2 cellular contexts compared by ENCODE assay signal in the genomic region with DNA sequence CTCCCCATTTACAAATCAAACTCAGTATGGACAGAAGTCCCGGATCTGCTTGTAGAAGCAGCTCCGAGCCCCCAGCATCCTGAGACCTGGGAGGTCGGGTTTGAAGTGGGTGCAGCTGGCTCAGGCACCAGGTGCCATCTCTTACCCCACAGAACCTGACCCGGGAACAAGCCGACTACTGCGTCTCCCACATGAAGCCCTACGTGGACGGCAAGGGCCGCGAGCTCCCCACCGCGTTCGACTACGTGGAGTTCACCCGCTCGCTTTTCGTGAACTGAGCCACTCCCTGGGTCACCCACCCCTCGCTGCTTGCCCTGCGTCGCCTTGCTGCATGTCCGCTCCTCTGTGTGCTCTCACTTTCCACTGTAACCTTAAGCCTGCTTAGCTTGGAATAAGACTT.
TF ChIP-seq lines count a peak whose summit lies in the region.

No MANE protein-coding gene starts in this region.

TF ChIP-seq in HCT116, 20 proteins besides CTCF, POLR2A, EP300 and RAD21:
- TF ChIP-seq EZH2phosphoT487 (IDR thresholded peaks at IDR 0.05; ENCODE audit: borderline replicate concordance), result no peak
- TF ChIP-seq POLR2AphosphoS5 (IDR thresholded peaks at IDR 0.05; ENCODE audit: low read depth, low read length), result 0 out of 2 replicates have a peak, but pooled peaks have one; percentile 22
TF ChIP-seq in HCT116: peak in this region for 1.

TF ChIP-seq in GM12878, 131 proteins besides CTCF, POLR2A, EP300 and RAD21:
- no peak for TF ChIP-seq SRF (IDR thresholded peaks at IDR 0.05; ENCODE audit: low read depth in 2 of 2, low read length in 2 of 2)
- TF ChIP-seq, protein P1, sequence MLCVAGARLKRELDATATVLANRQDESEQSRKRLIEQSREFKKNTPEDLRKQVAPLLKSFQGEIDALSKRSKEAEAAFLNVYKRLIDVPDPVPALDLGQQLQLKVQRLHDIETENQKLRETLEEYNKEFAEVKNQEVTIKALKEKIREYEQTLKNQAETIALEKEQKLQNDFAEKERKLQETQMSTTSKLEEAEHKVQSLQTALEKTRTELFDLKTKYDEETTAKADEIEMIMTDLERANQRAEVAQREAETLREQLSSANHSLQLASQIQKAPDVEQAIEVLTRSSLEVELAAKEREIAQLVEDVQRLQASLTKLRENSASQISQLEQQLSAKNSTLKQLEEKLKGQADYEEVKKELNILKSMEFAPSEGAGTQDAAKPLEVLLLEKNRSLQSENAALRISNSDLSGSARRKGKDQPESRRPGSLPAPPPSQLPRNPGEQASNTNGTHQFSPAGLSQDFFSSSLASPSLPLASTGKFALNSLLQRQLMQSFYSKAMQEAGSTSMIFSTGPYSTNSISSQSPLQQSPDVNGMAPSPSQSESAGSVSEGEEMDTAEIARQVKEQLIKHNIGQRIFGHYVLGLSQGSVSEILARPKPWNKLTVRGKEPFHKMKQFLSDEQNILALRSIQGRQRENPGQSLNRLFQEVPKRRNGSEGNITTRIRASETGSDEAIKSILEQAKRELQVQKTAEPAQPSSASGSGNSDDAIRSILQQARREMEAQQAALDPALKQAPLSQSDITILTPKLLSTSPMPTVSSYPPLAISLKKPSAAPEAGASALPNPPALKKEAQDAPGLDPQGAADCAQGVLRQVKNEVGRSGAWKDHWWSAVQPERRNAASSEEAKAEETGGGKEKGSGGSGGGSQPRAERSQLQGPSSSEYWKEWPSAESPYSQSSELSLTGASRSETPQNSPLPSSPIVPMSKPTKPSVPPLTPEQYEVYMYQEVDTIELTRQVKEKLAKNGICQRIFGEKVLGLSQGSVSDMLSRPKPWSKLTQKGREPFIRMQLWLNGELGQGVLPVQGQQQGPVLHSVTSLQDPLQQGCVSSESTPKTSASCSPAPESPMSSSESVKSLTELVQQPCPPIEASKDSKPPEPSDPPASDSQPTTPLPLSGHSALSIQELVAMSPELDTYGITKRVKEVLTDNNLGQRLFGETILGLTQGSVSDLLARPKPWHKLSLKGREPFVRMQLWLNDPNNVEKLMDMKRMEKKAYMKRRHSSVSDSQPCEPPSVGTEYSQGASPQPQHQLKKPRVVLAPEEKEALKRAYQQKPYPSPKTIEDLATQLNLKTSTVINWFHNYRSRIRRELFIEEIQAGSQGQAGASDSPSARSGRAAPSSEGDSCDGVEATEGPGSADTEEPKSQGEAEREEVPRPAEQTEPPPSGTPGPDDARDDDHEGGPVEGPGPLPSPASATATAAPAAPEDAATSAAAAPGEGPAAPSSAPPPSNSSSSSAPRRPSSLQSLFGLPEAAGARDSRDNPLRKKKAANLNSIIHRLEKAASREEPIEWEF (IDR thresholded peaks at IDR 0.05; ENCODE audit: insufficient replicate concordance, low read depth, low read length), result no peak
- no peak for TF ChIP-seq JUND (IDR thresholded peaks at IDR 0.05; ENCODE audit: low read depth, low read length)
- TF ChIP-seq, protein P2, sequence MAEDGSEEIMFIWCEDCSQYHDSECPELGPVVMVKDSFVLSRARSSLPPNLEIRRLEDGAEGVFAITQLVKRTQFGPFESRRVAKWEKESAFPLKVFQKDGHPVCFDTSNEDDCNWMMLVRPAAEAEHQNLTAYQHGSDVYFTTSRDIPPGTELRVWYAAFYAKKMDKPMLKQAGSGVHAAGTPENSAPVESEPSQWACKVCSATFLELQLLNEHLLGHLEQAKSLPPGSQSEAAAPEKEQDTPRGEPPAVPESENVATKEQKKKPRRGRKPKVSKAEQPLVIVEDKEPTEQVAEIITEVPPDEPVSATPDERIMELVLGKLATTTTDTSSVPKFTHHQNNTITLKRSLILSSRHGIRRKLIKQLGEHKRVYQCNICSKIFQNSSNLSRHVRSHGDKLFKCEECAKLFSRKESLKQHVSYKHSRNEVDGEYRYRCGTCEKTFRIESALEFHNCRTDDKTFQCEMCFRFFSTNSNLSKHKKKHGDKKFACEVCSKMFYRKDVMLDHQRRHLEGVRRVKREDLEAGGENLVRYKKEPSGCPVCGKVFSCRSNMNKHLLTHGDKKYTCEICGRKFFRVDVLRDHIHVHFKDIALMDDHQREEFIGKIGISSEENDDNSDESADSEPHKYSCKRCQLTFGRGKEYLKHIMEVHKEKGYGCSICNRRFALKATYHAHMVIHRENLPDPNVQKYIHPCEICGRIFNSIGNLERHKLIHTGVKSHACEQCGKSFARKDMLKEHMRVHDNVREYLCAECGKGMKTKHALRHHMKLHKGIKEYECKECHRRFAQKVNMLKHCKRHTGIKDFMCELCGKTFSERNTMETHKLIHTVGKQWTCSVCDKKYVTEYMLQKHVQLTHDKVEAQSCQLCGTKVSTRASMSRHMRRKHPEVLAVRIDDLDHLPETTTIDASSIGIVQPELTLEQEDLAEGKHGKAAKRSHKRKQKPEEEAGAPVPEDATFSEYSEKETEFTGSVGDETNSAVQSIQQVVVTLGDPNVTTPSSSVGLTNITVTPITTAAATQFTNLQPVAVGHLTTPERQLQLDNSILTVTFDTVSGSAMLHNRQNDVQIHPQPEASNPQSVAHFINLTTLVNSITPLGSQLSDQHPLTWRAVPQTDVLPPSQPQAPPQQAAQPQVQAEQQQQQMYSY (CRISPR knock-in tag; IDR thresholded peaks at IDR 0.05), result no peak
- TF ChIP-seq KDM1A (IDR thresholded peaks at IDR 0.05; ENCODE audit: borderline replicate concordance), result no peak
- TF ChIP-seq, protein P3, sequence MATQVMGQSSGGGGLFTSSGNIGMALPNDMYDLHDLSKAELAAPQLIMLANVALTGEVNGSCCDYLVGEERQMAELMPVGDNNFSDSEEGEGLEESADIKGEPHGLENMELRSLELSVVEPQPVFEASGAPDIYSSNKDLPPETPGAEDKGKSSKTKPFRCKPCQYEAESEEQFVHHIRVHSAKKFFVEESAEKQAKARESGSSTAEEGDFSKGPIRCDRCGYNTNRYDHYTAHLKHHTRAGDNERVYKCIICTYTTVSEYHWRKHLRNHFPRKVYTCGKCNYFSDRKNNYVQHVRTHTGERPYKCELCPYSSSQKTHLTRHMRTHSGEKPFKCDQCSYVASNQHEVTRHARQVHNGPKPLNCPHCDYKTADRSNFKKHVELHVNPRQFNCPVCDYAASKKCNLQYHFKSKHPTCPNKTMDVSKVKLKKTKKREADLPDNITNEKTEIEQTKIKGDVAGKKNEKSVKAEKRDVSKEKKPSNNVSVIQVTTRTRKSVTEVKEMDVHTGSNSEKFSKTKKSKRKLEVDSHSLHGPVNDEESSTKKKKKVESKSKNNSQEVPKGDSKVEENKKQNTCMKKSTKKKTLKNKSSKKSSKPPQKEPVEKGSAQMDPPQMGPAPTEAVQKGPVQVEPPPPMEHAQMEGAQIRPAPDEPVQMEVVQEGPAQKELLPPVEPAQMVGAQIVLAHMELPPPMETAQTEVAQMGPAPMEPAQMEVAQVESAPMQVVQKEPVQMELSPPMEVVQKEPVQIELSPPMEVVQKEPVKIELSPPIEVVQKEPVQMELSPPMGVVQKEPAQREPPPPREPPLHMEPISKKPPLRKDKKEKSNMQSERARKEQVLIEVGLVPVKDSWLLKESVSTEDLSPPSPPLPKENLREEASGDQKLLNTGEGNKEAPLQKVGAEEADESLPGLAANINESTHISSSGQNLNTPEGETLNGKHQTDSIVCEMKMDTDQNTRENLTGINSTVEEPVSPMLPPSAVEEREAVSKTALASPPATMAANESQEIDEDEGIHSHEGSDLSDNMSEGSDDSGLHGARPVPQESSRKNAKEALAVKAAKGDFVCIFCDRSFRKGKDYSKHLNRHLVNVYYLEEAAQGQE (IDR thresholded peaks at IDR 0.05; ENCODE audit: low read depth, low read length), result no peak
- TF ChIP-seq, protein P4, sequence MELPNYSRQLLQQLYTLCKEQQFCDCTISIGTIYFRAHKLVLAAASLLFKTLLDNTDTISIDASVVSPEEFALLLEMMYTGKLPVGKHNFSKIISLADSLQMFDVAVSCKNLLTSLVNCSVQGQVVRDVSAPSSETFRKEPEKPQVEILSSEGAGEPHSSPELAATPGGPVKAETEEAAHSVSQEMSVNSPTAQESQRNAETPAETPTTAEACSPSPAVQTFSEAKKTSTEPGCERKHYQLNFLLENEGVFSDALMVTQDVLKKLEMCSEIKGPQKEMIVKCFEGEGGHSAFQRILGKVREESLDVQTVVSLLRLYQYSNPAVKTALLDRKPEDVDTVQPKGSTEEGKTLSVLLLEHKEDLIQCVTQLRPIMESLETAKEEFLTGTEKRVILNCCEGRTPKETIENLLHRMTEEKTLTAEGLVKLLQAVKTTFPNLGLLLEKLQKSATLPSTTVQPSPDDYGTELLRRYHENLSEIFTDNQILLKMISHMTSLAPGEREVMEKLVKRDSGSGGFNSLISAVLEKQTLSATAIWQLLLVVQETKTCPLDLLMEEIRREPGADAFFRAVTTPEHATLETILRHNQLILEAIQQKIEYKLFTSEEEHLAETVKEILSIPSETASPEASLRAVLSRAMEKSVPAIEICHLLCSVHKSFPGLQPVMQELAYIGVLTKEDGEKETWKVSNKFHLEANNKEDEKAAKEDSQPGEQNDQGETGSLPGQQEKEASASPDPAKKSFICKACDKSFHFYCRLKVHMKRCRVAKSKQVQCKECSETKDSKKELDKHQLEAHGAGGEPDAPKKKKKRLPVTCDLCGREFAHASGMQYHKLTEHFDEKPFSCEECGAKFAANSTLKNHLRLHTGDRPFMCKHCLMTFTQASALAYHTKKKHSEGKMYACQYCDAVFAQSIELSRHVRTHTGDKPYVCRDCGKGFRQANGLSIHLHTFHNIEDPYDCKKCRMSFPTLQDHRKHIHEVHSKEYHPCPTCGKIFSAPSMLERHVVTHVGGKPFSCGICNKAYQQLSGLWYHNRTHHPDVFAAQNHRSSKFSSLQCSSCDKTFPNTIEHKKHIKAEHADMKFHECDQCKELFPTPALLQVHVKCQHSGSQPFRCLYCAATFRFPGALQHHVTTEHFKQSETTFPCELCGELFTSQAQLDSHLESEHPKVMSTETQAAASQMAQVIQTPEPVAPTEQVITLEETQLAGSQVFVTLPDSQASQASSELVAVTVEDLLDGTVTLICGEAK (IDR thresholded peaks at IDR 0.05; ENCODE audit: borderline replicate concordance), result no peak
- TF ChIP-seq, protein P5, sequence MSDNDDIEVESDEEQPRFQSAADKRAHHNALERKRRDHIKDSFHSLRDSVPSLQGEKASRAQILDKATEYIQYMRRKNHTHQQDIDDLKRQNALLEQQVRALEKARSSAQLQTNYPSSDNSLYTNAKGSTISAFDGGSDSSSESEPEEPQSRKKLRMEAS (IDR thresholded peaks at IDR 0.05; ENCODE audit: low read depth, low read length), result no peak
- TF ChIP-seq GABPA (IDR thresholded peaks at IDR 0.05; ENCODE audit: low read depth), result no peak
- TF ChIP-seq, protein P6, sequence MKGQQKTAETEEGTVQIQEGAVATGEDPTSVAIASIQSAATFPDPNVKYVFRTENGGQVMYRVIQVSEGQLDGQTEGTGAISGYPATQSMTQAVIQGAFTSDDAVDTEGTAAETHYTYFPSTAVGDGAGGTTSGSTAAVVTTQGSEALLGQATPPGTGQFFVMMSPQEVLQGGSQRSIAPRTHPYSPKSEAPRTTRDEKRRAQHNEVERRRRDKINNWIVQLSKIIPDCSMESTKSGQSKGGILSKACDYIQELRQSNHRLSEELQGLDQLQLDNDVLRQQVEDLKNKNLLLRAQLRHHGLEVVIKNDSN (IDR thresholded peaks at IDR 0.05; ENCODE audit: borderline replicate concordance, extremely low read length, insufficient read depth, low read depth, low read length), result no peak
- no peak for TF ChIP-seq CREB1 (IDR thresholded peaks at IDR 0.05; ENCODE audit: low read depth)
- TF ChIP-seq NR2C2 (IDR thresholded peaks at IDR 0.05; ENCODE audit: borderline replicate concordance, control insufficient read depth, insufficient read length, low read depth), result no peak
- no peak for TF ChIP-seq SMAD5 (IDR thresholded peaks at IDR 0.05; ENCODE audit: low read depth)
- TF ChIP-seq WRNIP1 (IDR thresholded peaks at IDR 0.05; ENCODE audit: borderline replicate concordance, low read depth, low read length), result no peak
- no peak for TF ChIP-seq BACH1 (IDR thresholded peaks at IDR 0.05; ENCODE audit: borderline replicate concordance)
